ENCODE assay signal across 29 cellular contexts in genomic region chr3:146685050-146685814, GRCh38.
"Had no signal": no experiment of that assay in that cellular context is flagged by ENCODE, and none has a peak within 500 bp of the region (broad histone marks: within the 10 kb centered on the region; RNA-seq: fewer than 3 reads in every experiment).

No MANE protein-coding gene starts in this region.

- H3K36me3 Mint-ChIP-seq: immature natural killer cell; naive thymus-derived CD8-positive, alpha-beta T cell; stimulated activated effector memory CD8-positive, alpha-beta T cell treated with anti-CD3 and anti-CD28 coated beads, Interleukin-12 subunit alpha, Interleukin-12 subunit beta, amount 100 ng/mL, for 72 hours had no signal

- H3K4me3 Mint-ChIP-seq: immature natural killer cell; naive thymus-derived CD8-positive, alpha-beta T cell; nephron; neural crest cell; stimulated activated effector memory CD8-positive, alpha-beta T cell treated with anti-CD3 and anti-CD28 coated beads, Interleukin-12 subunit alpha, Interleukin-12 subunit beta, amount 100 ng/mL, for 72 hours; stimulated activated naive CD8-positive, alpha-beta T cell treated with anti-CD3 and anti-CD28 coated beads, Interleukin-15, Interleukin-2, amounts not matched to agents 100 ng/mL and 50 ng/mL, for 24 hours had no signal

- H3K4me1 Mint-ChIP-seq: immature natural killer cell; naive thymus-derived CD8-positive, alpha-beta T cell; neural crest cell; stimulated activated effector memory CD8-positive, alpha-beta T cell treated with anti-CD3 and anti-CD28 coated beads, Interleukin-12 subunit alpha, Interleukin-12 subunit beta, amount 100 ng/mL, for 72 hours had no signal

- H3K27ac Mint-ChIP-seq: immature natural killer cell; naive thymus-derived CD8-positive, alpha-beta T cell; nephron; stimulated activated effector memory CD8-positive, alpha-beta T cell treated with anti-CD3 and anti-CD28 coated beads, Interleukin-12 subunit alpha, Interleukin-12 subunit beta, amount 100 ng/mL, for 72 hours; stimulated activated naive CD8-positive, alpha-beta T cell treated with anti-CD3 and anti-CD28 coated beads, Interleukin-15, Interleukin-2, amounts not matched to agents 100 ng/mL and 50 ng/mL, for 24 hours had no signal

- H3K27ac ChIP-seq: lower lobe of right lung, pancreas, prostate gland, skin epidermis, suprapubic skin, thoracic aorta, tibial artery, upper lobe of right lung had no signal

- H3K9me3 Mint-ChIP-seq: stimulated activated naive CD8-positive, alpha-beta T cell treated with anti-CD3 and anti-CD28 coated beads, Interleukin-15, Interleukin-2, amounts not matched to agents 100 ng/mL and 50 ng/mL, for 24 hours had no signal

- DNase-seq: hypothalamus; immature natural killer cell; islet precursor cell; kidney glomerular epithelial cell; left cardiac atrium; lower lobe of right lung; mammary epithelial cell; mesenchymal stem cell; naive thymus-derived CD8-positive, alpha-beta T cell; nucleus accumbens; pancreas; retina; right cardiac atrium; stimulated activated CD4-positive, alpha-beta T cell treated with anti-CD3 and anti-CD28 coated beads, Interleukin-12 subunit alpha, Interleukin-12 subunit beta, amount 100 ng/mL, for 4 hours; stimulated activated CD4-positive, alpha-beta T cell treated with anti-CD3 and anti-CD28 coated beads, Interleukin-4, amount 100 ng/mL, for 24 hours; stimulated activated naive CD4-positive, alpha-beta T cell; tibial artery; trophoblast cell; upper lobe of right lung had no signal

- H3K4me3 ChIP-seq: lower lobe of right lung, pancreas, prostate gland, skin epidermis, suprapubic skin, thoracic aorta, tibial artery, upper lobe of right lung had no signal

- ATAC-seq: left cardiac atrium; left lobe of liver; lower lobe of right lung; naive thymus-derived CD8-positive, alpha-beta T cell; pancreas; right cardiac atrium; sciatic nerve; stimulated activated effector memory CD8-positive, alpha-beta T cell treated with anti-CD3 and anti-CD28 coated beads, Interleukin-12 subunit alpha, Interleukin-12 subunit beta, amount 100 ng/mL, for 72 hours; upper lobe of right lung had no signal

- H3K9me3 ChIP-seq: lower lobe of right lung, pancreas, prostate gland, suprapubic skin, thoracic aorta, tibial artery, upper lobe of right lung had no signal

- H3K4me1 ChIP-seq: lower lobe of right lung, prostate gland, suprapubic skin, tibial artery, upper lobe of right lung had no signal

- H3K27me3 Mint-ChIP-seq: naive thymus-derived CD8-positive, alpha-beta T cell; stimulated activated naive CD8-positive, alpha-beta T cell treated with anti-CD3 and anti-CD28 coated beads, Interleukin-15, Interleukin-2, amounts not matched to agents 100 ng/mL and 50 ng/mL, for 24 hours had no signal

- H3K27me3 ChIP-seq: pancreas, suprapubic skin, tibial artery, upper lobe of right lung had no signal

- H3K36me3 ChIP-seq: lower lobe of right lung, pancreas, prostate gland, suprapubic skin, thoracic aorta, tibial artery, upper lobe of right lung had no signal
